In genomic region chr5:56766926-56767325, GRCh38 we compare ENCODE assay signal across 22 cellular contexts.
"Had no signal": no experiment of that assay in that cellular context is flagged by ENCODE, and none has a peak within 500 bp of the region (broad histone marks: within the 10 kb centered on the region; RNA-seq: fewer than 3 reads in every experiment).

No MANE protein-coding gene starts in this region.

- H2AFZ ChIP-seq: neural progenitor cell, parathyroid adenoma had no signal

- H3K9me3 ChIP-seq: lower lobe of right lung, mucosa of descending colon, psoas muscle, sigmoid colon, suprapubic skin, transverse colon, upper lobe of right lung, uterus had no signal

- H3K4me3 ChIP-seq: lower lobe of right lung, mucosa of descending colon, neural progenitor cell, psoas muscle, sigmoid colon, suprapubic skin, transverse colon, upper lobe of right lung, uterus had no signal

- H3K27me3 ChIP-seq: neural progenitor cell, sigmoid colon, suprapubic skin, transverse colon, upper lobe of right lung, uterus had no signal

- H3K27ac ChIP-seq: lower lobe of right lung, neural progenitor cell, parathyroid adenoma, psoas muscle, sigmoid colon, suprapubic skin, transverse colon, upper lobe of right lung, uterus had no signal

- H3K4me2 ChIP-seq: neural progenitor cell had no signal

- H3K4me1 ChIP-seq: neural progenitor cell, psoas muscle, sigmoid colon, transverse colon, uterus had no signal

- H3K79me2 ChIP-seq: parathyroid adenoma had no signal

- H3K9ac ChIP-seq: neural progenitor cell, parathyroid adenoma had no signal

- ATAC-seq: effector memory CD8-positive, alpha-beta T cell; left ventricle myocardium superior; lower lobe of right lung; mucosa of descending colon; naive thymus-derived CD4-positive, alpha-beta T cell; psoas muscle; right cardiac atrium; stimulated activated naive CD8-positive, alpha-beta T cell treated with anti-CD3 and anti-CD28 coated beads, Interleukin-15, amount 100 ng/mL, for 72 hours; upper lobe of right lung had no signal

- FAIRE-seq: endometrium, frontal cortex, keratinocyte had no signal

- DNase-seq: cortex of kidney; effector memory CD8-positive, alpha-beta T cell; erythroblast; left ventricle myocardium superior; lower lobe of right lung; mucosa of descending colon; naive thymus-derived CD4-positive, alpha-beta T cell; psoas muscle; right cardiac atrium; sigmoid colon; stimulated activated CD4-positive, alpha-beta T cell treated with anti-CD3 and anti-CD28 coated beads, Interleukin-4, amount 100 ng/mL, for 4 hours; stimulated activated naive CD4-positive, alpha-beta T cell; stimulated activated naive CD8-positive, alpha-beta T cell treated with anti-CD3 and anti-CD28 coated beads, Interleukin-15, amount 100 ng/mL, for 72 hours; transverse colon; upper lobe of right lung; uterus had no signal

- H3K36me3 ChIP-seq: lower lobe of right lung, neural progenitor cell, sigmoid colon, suprapubic skin, transverse colon, upper lobe of right lung, uterus had no signal
